1 cellular context compared by ENCODE assay signal in genomic region chr5:142421158-142421617, GRCh38.
A peak's percentile ranks its signal among the peaks of the same experiment; 100 is the strongest.
TF ChIP-seq lines count a peak whose summit lies in the region.

No MANE protein-coding gene starts in this region.

TF ChIP-seq in HepG2, 621 proteins besides CTCF, POLR2A, EP300 and RAD21 (continued from another document and continues in another):
- TF ChIP-seq PRDM15 (CRISPR knock-in tag; IDR thresholded peaks at IDR 0.05) (0 out of 2 replicates have a peak, but pooled peaks have one; percentile 33), SRSF9 (IDR thresholded peaks at IDR 0.05; ENCODE audit: borderline replicate concordance, insufficient read depth, low read depth, low read length, poor library complexity, severe bottlenecking) (no peak), RARA (CRISPR knock-in tag; IDR thresholded peaks at IDR 0.05) (peak; percentile 33; the same call in 1 of the 2 replicates), SMYD3 (CRISPR knock-in tag; IDR thresholded peaks at IDR 0.05) (no peak), ZNF441 (CRISPR knock-in tag; IDR thresholded peaks at IDR 0.05; ENCODE audit: borderline replicate concordance) (0 out of 2 replicates have a peak, but pooled peaks have one; percentile 32), GRHL1 (CRISPR knock-in tag; conservative IDR thresholded peaks at IDR 0.05) (no peak), RNF2 (conservative IDR thresholded peaks at IDR 0.05; ENCODE audit: low read depth) (no peak), ZNF329 (CRISPR knock-in tag; IDR thresholded peaks at IDR 0.05; ENCODE audit: low read depth) (no peak), ZBTB42 (CRISPR knock-in tag; IDR thresholded peaks at IDR 0.05) (no peak), FIP1L1 (IDR thresholded peaks at IDR 0.05; ENCODE audit: borderline replicate concordance, insufficient read depth, low read depth, low read length) (no peak), KLF12 (CRISPR knock-in tag; IDR thresholded peaks at IDR 0.05; ENCODE audit: borderline replicate concordance) (no peak), ZNF225 (CRISPR knock-in tag; IDR thresholded peaks at IDR 0.05) (no peak), TARDBP (CRISPR knock-in tag; IDR thresholded peaks at IDR 0.05) (peak; percentile 65; the same call in 1 of the 2 replicates), MIER2 (CRISPR knock-in tag; IDR thresholded peaks at IDR 0.05) (no peak), PAWR (CRISPR knock-in tag; IDR thresholded peaks at IDR 0.05; ENCODE audit: borderline replicate concordance) (no peak), ZNF788 (CRISPR knock-in tag; IDR thresholded peaks at IDR 0.05; ENCODE audit: borderline replicate concordance) (peak; percentile 75; the same call in 1 of the 2 replicates), ELK4 (CRISPR knock-in tag; IDR thresholded peaks at IDR 0.05; ENCODE audit: borderline replicate concordance) (no peak), ZSCAN5A (CRISPR knock-in tag; IDR thresholded peaks at IDR 0.05; ENCODE audit: borderline replicate concordance) (0 out of 2 replicates have a peak, but pooled peaks have one; percentile 28), ZNF781 (CRISPR knock-in tag; IDR thresholded peaks at IDR 0.05; ENCODE audit: borderline replicate concordance, not compliant biosample characterization) (no peak), HIC2 (CRISPR knock-in tag; IDR thresholded peaks at IDR 0.05; ENCODE audit: low read depth) (no peak), ZZZ3 (CRISPR knock-in tag; IDR thresholded peaks at IDR 0.05; ENCODE audit: borderline replicate concordance) (no peak), STAG1 (CRISPR knock-in tag; IDR thresholded peaks at IDR 0.05) (peak; percentile 18; the same call in 1 of the 2 replicates), ARID3A (IDR thresholded peaks at IDR 0.05; ENCODE audit: low read depth, low read length) (0 out of 2 replicates have a peak, but pooled peaks have one; percentile 61), GFI1 (CRISPR knock-in tag; IDR thresholded peaks at IDR 0.05; ENCODE audit: borderline replicate concordance) (peak; percentile 87), DMAP1 (CRISPR knock-in tag; IDR thresholded peaks at IDR 0.05) (peak; percentile 31; the same call in 1 of the 2 replicates), ZNF350 (CRISPR knock-in tag; IDR thresholded peaks at IDR 0.05; ENCODE audit: borderline replicate concordance, low read depth) (no peak), PHF5A (CRISPR knock-in tag; IDR thresholded peaks at IDR 0.05; ENCODE audit: low read depth, unreplicated experiment) (no peak), SNAPC2 (CRISPR knock-in tag; IDR thresholded peaks at IDR 0.05) (no peak), MZF1 (CRISPR knock-in tag; IDR thresholded peaks at IDR 0.05; ENCODE audit: borderline replicate concordance) (no peak), NFAT5 (CRISPR knock-in tag; IDR thresholded peaks at IDR 0.05) (no peak), SIX1 (CRISPR knock-in tag; IDR thresholded peaks at IDR 0.05; ENCODE audit: borderline replicate concordance) (no peak), HES4 (CRISPR knock-in tag; IDR thresholded peaks at IDR 0.05; ENCODE audit: borderline replicate concordance) (no peak), ARID5B (CRISPR knock-in tag; IDR thresholded peaks at IDR 0.05) (peak; percentile 75), DPF2 (CRISPR knock-in tag; IDR thresholded peaks at IDR 0.05; ENCODE audit: borderline replicate concordance, low read depth) (peak; percentile 77), CEBPG (CRISPR knock-in tag; IDR thresholded peaks at IDR 0.05) (0 out of 2 replicates have a peak, but pooled peaks have one; percentile 32), ZNF556 (CRISPR knock-in tag; IDR thresholded peaks at IDR 0.05; ENCODE audit: borderline replicate concordance) (no peak)
